ENCODE assay signal across 1 cellular context in genomic region chr2:166375736-166376487, GRCh38.
TF ChIP-seq lines count a peak whose summit lies in the region.

Gene SCN9A, minus strand, starts transcription at chr2:166375944. Its CDS starts 64,188 bp downstream, at chr2:166311756.

TF ChIP-seq in liver, 16 proteins besides CTCF, POLR2A, EP300 and RAD21 (continued from another document):
- TF ChIP-seq REST (IDR thresholded peaks at IDR 0.05) (peak; percentile 50), HNF4G (IDR thresholded peaks at IDR 0.05) (no peak), FOXA2 (IDR thresholded peaks at IDR 0.05) (no peak)
